In the genomic region with DNA sequence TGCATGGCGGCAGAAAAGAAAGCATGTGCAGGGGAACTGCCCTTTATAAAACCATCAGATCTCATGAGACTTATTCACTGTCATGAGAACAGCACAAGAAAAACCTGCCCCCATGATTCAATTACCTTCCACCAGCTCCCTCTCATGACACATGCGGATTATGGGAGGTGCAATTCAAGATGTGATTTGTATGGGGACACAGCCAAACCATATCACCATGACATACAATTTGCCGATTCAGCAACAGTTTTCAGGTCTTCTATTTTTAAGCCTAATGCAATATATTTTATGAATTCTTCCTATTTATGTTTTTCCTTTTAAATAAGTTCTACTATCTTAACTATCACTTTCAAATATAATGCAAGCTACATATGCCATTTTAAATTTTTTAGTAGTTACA, we compare ENCODE assay signal across 20 cellular contexts.
A peak's percentile ranks its signal among the peaks of the same experiment; 100 is the strongest.
DNase-seq lines count a peak whose midpoint lies in the region; ATAC-seq, FAIRE-seq and TF ChIP-seq lines count a peak whose summit lies in the region.
"Had no signal": no experiment of that assay in that cellular context is flagged by ENCODE, and none has a peak within 500 bp of the region (broad histone marks: within the 10 kb centered on the region; RNA-seq: fewer than 3 reads in every experiment).

No MANE protein-coding gene starts in this region.

- 61% methylated on average over 3 of the region's 3 CpGs for WGBS in HepG2 (ENCODE audit: low lambda C conversion rate)
- 100% methylated on average over 1 of the region's 3 CpGs for WGBS in right lobe of liver (ENCODE audit: insufficient coverage, low coverage, low lambda C conversion rate, missing lambda C conversion rate)
- WGBS in K562 (ENCODE audit: insufficient coverage, low coverage, missing lambda C conversion rate), result 0% methylated on average over 3 of the region's 3 CpGs

- no peaks in the 10 kb centered on the region for H3K9me1 ChIP-seq in K562 (ENCODE audit: control insufficient read depth, insufficient read depth, low read length)

- TF ChIP-seq EP300 in HepG2 (IDR thresholded peaks at IDR 0.05; ENCODE audit: low read depth in 2 of 2, low read length in 2 of 2), result no peak
- TF ChIP-seq EP300 in HepG2 (CRISPR knock-in tag; IDR thresholded peaks at IDR 0.05; ENCODE audit: borderline replicate concordance), result no peak
- TF ChIP-seq EP300 in K562 (IDR thresholded peaks at IDR 0.05; ENCODE audit: low read length), result no peak

- no peaks in the 10 kb centered on the region for H4K20me1 ChIP-seq in HepG2 (ENCODE audit: insufficient read depth, low read length)
- no peaks in the 10 kb centered on the region for H4K20me1 ChIP-seq in K562 (replicated peaks; ENCODE audit: control insufficient read depth, insufficient read depth, low read length)

- BruUV-seq in HepG2 (replicated peaks; lab: Mats Ljungman, UMichigan) (no TSS peak), K562 (replicated peaks; lab: Mats Ljungman, UMichigan) (no TSS peak)

- intact Hi-C loops in HepG2 (cut with micrococcal nuclease; ENCODE audit: unreplicated experiment), result no loop called here
- intact Hi-C loops in right lobe of liver (cut with DNase I), result no loop called here
- intact Hi-C loops in K562 (cut with micrococcal nuclease), result no loop called here
- intact Hi-C loops in gastrocnemius medialis (cut with DNase I; ENCODE audit: low total_unique reads), result no loop called here

- CTCF ChIA-PET in HepG2 (lab: Yijun Ruan, JAX; ENCODE audit: low intra/inter-chr PET ratio, low total read pairs) (no interaction called here), K562 (lab: Yijun Ruan, JAX; ENCODE audit: low intra/inter-chr PET ratio) (no interaction called here)

- H3K4me1 ChIP-seq in HepG2 (ENCODE audit: insufficient read depth, low read length) (no peaks in the 10 kb centered on the region), right lobe of liver (no peaks in the 10 kb centered on the region), K562 (replicated peaks in 1 of 2; ENCODE audit: control insufficient read depth in 2 of 2, insufficient read depth in 2 of 2, low read length in 2 of 2) (no peaks in the 10 kb centered on the region), gastrocnemius medialis (no peaks in the 10 kb centered on the region)
- H3K4me1 ChIP-seq: HAP-1 had no signal

- in situ Hi-C loops in HepG2 (cut with HindIII; ENCODE audit: extremely low pct_ligation_motif_present, low pct_unique_long_range_greater_than_20kb) (no loop called here), K562 (cut with MboI) (no loop called here), gastrocnemius medialis (cut with MboI; ENCODE audit: low sequenced_read_pairs in 4 of 4) (no loop called here)

- TF ChIP-seq CTCF in HepG2 (CRISPR knock-in tag; IDR thresholded peaks at IDR 0.05) (no peak), right lobe of liver (IDR thresholded peaks at IDR 0.05) (no peak), K562 (IDR thresholded peaks at IDR 0.05 in 2 of 3, conservative IDR thresholded peaks at IDR 0.05 in 1 of 3; ENCODE audit: insufficient read depth in 2 of 3, low read depth in 1 of 3, low read length in 3 of 3) (no peak), gastrocnemius medialis (IDR thresholded peaks at IDR 0.05 in 4 of 5, conservative IDR thresholded peaks at IDR 0.05 in 1 of 5) (no peak)

- H2AFZ ChIP-seq in HepG2 (ENCODE audit: low read length) (no peak overlapping the region), K562 (ENCODE audit: low read depth, low read length) (no peak overlapping the region)

- H3K79me2 ChIP-seq in HepG2 (ENCODE audit: insufficient read depth, low read length), result no peaks in the 10 kb centered on the region
- no peaks in the 10 kb centered on the region for H3K79me2 ChIP-seq in K562 (ENCODE audit: control insufficient read depth, insufficient read depth, low read length)

- H3K36me3 ChIP-seq in HepG2 (replicated peaks in 1 of 2; ENCODE audit: control insufficient read depth in 1 of 2, insufficient read depth in 2 of 2, low read length in 2 of 2), result no peaks in the 10 kb centered on the region
- no peaks in the 10 kb centered on the region for H3K36me3 ChIP-seq in right lobe of liver
- no peaks in the 10 kb centered on the region for H3K36me3 ChIP-seq in K562 (ENCODE audit: control insufficient read depth, insufficient read depth, low read length)
- no peaks in the 10 kb centered on the region for H3K36me3 ChIP-seq in gastrocnemius medialis
- H3K36me3 ChIP-seq: HAP-1 had no signal

- no peak for TF ChIP-seq POLR2A in HepG2 (IDR thresholded peaks at IDR 0.05; ENCODE audit: insufficient read depth in 1 of 2, low read depth in 2 of 2, low read length in 2 of 2)
- no peak for TF ChIP-seq POLR2A in right lobe of liver (IDR thresholded peaks at IDR 0.05)
- TF ChIP-seq POLR2A in K562 (conservative IDR thresholded peaks at IDR 0.05), result no peak
- TF ChIP-seq POLR2A in gastrocnemius medialis (IDR thresholded peaks at IDR 0.05), result no peak

- ATAC-seq in HepG2 (no peak), right lobe of liver (no peak), K562 (no peak), gastrocnemius medialis (peak; percentile 21 to 66), HG03045 (IDR thresholded peaks at IDR 0.05; ENCODE audit: unreplicated experiment) (no peak), esophagus mucosa (no peak)
- ATAC-seq: GM23338 had no signal

- no peaks in the 10 kb centered on the region for H3K9me3 ChIP-seq in HepG2 (ENCODE audit: low read length)
- no peaks in the 10 kb centered on the region for H3K9me3 ChIP-seq in right lobe of liver
- H3K9me3 ChIP-seq in K562 (replicated peaks; ENCODE audit: control insufficient read depth, insufficient read depth, low read depth, low read length), result no peaks in the 10 kb centered on the region
- no peaks in the 10 kb centered on the region for H3K9me3 ChIP-seq in gastrocnemius medialis
- H3K9me3 ChIP-seq: HAP-1 had no signal

- DNase-seq in HepG2 (ENCODE audit: low spot score), result no peak
- no peak for DNase-seq in right lobe of liver
- no peak for DNase-seq in K562 (ENCODE audit: extremely low read depth in 1 of 4, low spot score in 3 of 4)
- peak in 1 of 2 donors; percentile 9 for DNase-seq in gastrocnemius medialis
- DNase-seq: C1 segment of cervical spinal cord; Calu3; CD4-positive, alpha-beta memory T cell; COR-L47; DMS53; DMS79 treated with DMSO at 0.1 percent for 48 hours; GF-D8; HFFc6 had no signal

- H3K27me3 ChIP-seq in HepG2 (ENCODE audit: control insufficient read depth in 1 of 2, insufficient read depth in 2 of 2, low read length in 2 of 2), result no peaks in the 10 kb centered on the region
- no peaks in the 10 kb centered on the region for H3K27me3 ChIP-seq in right lobe of liver
- no peaks in the 10 kb centered on the region for H3K27me3 ChIP-seq in K562 (ENCODE audit: control insufficient read depth in 2 of 2, insufficient read depth in 2 of 2, low read length in 2 of 2)
- no peaks in the 10 kb centered on the region for H3K27me3 ChIP-seq in gastrocnemius medialis

- FAIRE-seq in HepG2 (lab: Jason Lieb, UNC) (no peak), K562 (lab: Jason Lieb, UNC) (no peak)
- FAIRE-seq: GM12891, GM18507, H54 had no signal

- no peak overlapping the region for H3K4me2 ChIP-seq in HepG2 (ENCODE audit: low read depth, low read length)
- no peak overlapping the region for H3K4me2 ChIP-seq in K562 (ENCODE audit: insufficient read depth, low read length)
- H3K4me2 ChIP-seq: GM23338 had no signal

- H3K4me3 ChIP-seq in HepG2 (replicated peaks in 1 of 3; ENCODE audit: insufficient read depth in 1 of 3, low read depth in 2 of 3, low read length in 3 of 3), result no peak overlapping the region
- no peak overlapping the region for H3K4me3 ChIP-seq in right lobe of liver
- H3K4me3 ChIP-seq in K562, result no peak overlapping the region
- no peak overlapping the region for H3K4me3 ChIP-seq in gastrocnemius medialis
- H3K4me3 ChIP-seq: GM23338, HAP-1 had no signal

- POLR2A ChIA-PET in HepG2 (lab: Yijun Ruan, JAX), result no interaction called here
- POLR2A ChIA-PET in K562 (lab: Yijun Ruan, JAX), result no interaction called here

- TF ChIP-seq RAD21 in HepG2 (CRISPR knock-in tag; IDR thresholded peaks at IDR 0.05) (no peak), K562 (CRISPR knock-in tag; conservative IDR thresholded peaks at IDR 0.05 in 1 of 2, IDR thresholded peaks at IDR 0.05 in 1 of 2) (no peak)

- H3K9ac ChIP-seq in HepG2 (ENCODE audit: insufficient read depth, low read depth, low read length) (no peak overlapping the region), K562 (ENCODE audit: insufficient read depth in 1 of 2, low read depth in 2 of 2, low read length in 2 of 2) (no peak overlapping the region)

- H3K27ac ChIP-seq in HepG2 (ENCODE audit: extremely low read length, insufficient read depth, low read length) (no peak overlapping the region), right lobe of liver (no peak overlapping the region), K562 (ENCODE audit: extremely low read depth, low read depth, low read length) (no peak overlapping the region), gastrocnemius medialis (no peak overlapping the region)
- H3K27ac ChIP-seq: 22Rv1 had no signal

TF ChIP-seq in HepG2, 621 proteins besides CTCF, POLR2A, EP300 and RAD21 (continues in another document):
- TF ChIP-seq ATRX (CRISPR knock-in tag; IDR thresholded peaks at IDR 0.05; ENCODE audit: borderline replicate concordance), result no peak
- TF ChIP-seq DMAP1 (CRISPR knock-in tag; IDR thresholded peaks at IDR 0.05), result no peak
- TF ChIP-seq MEIS1 (CRISPR knock-in tag; IDR thresholded peaks at IDR 0.05; ENCODE audit: borderline replicate concordance), result no peak
- no peak for TF ChIP-seq KLF11 (CRISPR knock-in tag; IDR thresholded peaks at IDR 0.05)
- no peak for TF ChIP-seq SPEN (CRISPR knock-in tag; IDR thresholded peaks at IDR 0.05; ENCODE audit: low read depth)
- TF ChIP-seq MAFF (IDR thresholded peaks at IDR 0.05; ENCODE audit: low read depth, low read length), result peak; percentile 68
- no peak for TF ChIP-seq ETV6 (CRISPR knock-in tag; conservative IDR thresholded peaks at IDR 0.05)

TF ChIP-seq in K562, 482 proteins besides CTCF, POLR2A, EP300 and RAD21 (continues in another document):
- TF ChIP-seq ATF6 (CRISPR knock-in tag; IDR thresholded peaks at IDR 0.05) (no peak), ZNF316 (IDR thresholded peaks at IDR 0.05) (peak; percentile 52)

Comparison
In these comparisons a context has a peak if more than half of its experiments do, and no peak if none do; other contexts are left out.
1. ATAC-seq: peak in gastrocnemius medialis (2 of 2); none in HepG2 (single experiment), right lobe of liver (0 of 4), K562 (single experiment), HG03045 (single experiment) and esophagus mucosa (single experiment).
2. Of the 241 proteins assayed by ChIP-seq in both HepG2 and K562: peak only in HepG2: MAFF and MAFK; only in K562: none; in both: none; in neither: 239.